In genomic region chr17:6070895-6071511, GRCh38 we compare ENCODE assay signal across 8 cellular contexts.
DNase-seq lines count a peak whose midpoint lies in the region; ATAC-seq and TF ChIP-seq lines count a peak whose summit lies in the region.

No MANE protein-coding gene starts in this region.

- peak overlapping the region; percentile 43 for H3K4me3 ChIP-seq in astrocyte of the spinal cord (ENCODE audit: low read depth, low read length)

- H3K4me1 Mint-ChIP-seq in stimulated activated memory B cell treated with anti-CD40 and anti-IgM and Interleukin-4, amounts not matched to agents 10 μg/mL and 1 μg/mL and 100 μg/mL, for 72 hours: peaks cover 14% of the 10 kb centered on the region

- no peak for TF ChIP-seq CTCF in astrocyte of the spinal cord (IDR thresholded peaks at IDR 0.05; ENCODE audit: low read depth, low read length)

- no peak overlapping the region for H3K4me3 Mint-ChIP-seq in stimulated activated memory B cell treated with anti-CD40 and anti-IgM and Interleukin-4, amounts not matched to agents 10 μg/mL and 1 μg/mL and 100 μg/mL, for 72 hours

- peak; percentile 18 for ATAC-seq in stimulated activated memory B cell treated with anti-CD40 and anti-IgM and Interleukin-4, amounts not matched to agents 10 μg/mL and 1 μg/mL and 100 μg/mL, for 72 hours
- ATAC-seq in GM21447 (IDR thresholded peaks at IDR 0.05; ENCODE audit: unreplicated experiment) (no peak), GM19463 (IDR thresholded peaks at IDR 0.05; ENCODE audit: unreplicated experiment) (no peak)

- in situ Hi-C loops in astrocyte of the spinal cord (cut with HindIII; ENCODE audit: low sequenced_read_pairs): no loop called here

- no peak overlapping the region for H3K27ac Mint-ChIP-seq in stimulated activated memory B cell treated with anti-CD40 and anti-IgM and Interleukin-4, amounts not matched to agents 10 μg/mL and 1 μg/mL and 100 μg/mL, for 72 hours

- H3K36me3 Mint-ChIP-seq in stimulated activated memory B cell treated with anti-CD40 and anti-IgM and Interleukin-4, amounts not matched to agents 10 μg/mL and 1 μg/mL and 100 μg/mL, for 72 hours: no peaks in the 10 kb centered on the region

- H3K9me3 Mint-ChIP-seq in stimulated activated memory B cell treated with anti-CD40 and anti-IgM and Interleukin-4, amounts not matched to agents 10 μg/mL and 1 μg/mL and 100 μg/mL, for 72 hours: no peaks in the 10 kb centered on the region

- peaks cover 86% of the 10 kb centered on the region for H3K27me3 Mint-ChIP-seq in stimulated activated memory B cell treated with anti-CD40 and anti-IgM and Interleukin-4, amounts not matched to agents 10 μg/mL and 1 μg/mL and 100 μg/mL, for 72 hours

- DNase-seq in NCI-H1092 treated with DMSO at 0.1 percent for 48 hours (lab: John Stamatoyannopoulos, UW) (peak; percentile 18), NCI-H1092 (lab: John Stamatoyannopoulos, UW) (no peak), astrocyte of the spinal cord (ENCODE audit: low read depth, low spot score) (peak; percentile 15), kidney glomerular epithelial cell (lab: John Stamatoyannopoulos, UW) (peak; percentile 31), SHP77 treated with DMSO at 0.1 percent for 48 hours (lab: John Stamatoyannopoulos, UW) (no peak)

Comparison
In these comparisons a context has a peak if more than half of its experiments do, and no peak if none do; other contexts are left out.
1. DNase-seq: peak in NCI-H1092 treated with DMSO at 0.1 percent for 48 hours (single experiment), astrocyte of the spinal cord (single experiment) and kidney glomerular epithelial cell (single experiment); none in NCI-H1092 (single experiment) and SHP77 treated with DMSO at 0.1 percent for 48 hours (single experiment).